ENCODE assay signal across 8 cellular contexts in the genomic region with DNA sequence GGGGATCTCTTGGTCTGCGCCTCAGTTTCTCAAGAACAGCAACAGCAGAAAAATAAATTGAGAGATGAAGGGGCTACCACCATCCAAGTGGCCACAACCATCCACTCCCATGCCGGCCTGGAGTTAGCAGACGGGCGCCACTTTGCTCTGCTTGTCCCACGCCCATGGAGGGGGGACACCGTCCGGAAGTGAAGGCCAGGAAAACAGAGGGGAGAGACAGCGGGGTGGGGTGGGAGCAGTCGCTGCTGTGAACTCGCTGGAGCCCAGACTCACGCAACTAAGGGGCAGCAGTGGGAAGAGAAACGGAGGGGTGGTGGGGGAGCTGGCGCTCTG.
DNase-seq lines count a peak whose midpoint lies in the region; ATAC-seq and TF ChIP-seq lines count a peak whose summit lies in the region.

No MANE protein-coding gene starts in this region.

- H3K4me3 ChIP-seq in uterus = peak overlapping the region; percentile 19 to 41

- H3K27me3 ChIP-seq in uterus = no peaks in the 10 kb centered on the region

- H3K27ac ChIP-seq in uterus = no peak overlapping the region

- TF ChIP-seq POLR2A in uterus (IDR thresholded peaks at IDR 0.05) = no peak

- peak overlapping the region; percentile 76 for H3K4me3 Mint-ChIP-seq in activated naive CD4-positive, alpha-beta T cell treated with anti-CD3 and anti-CD28 coated beads for 36 hours
- peak overlapping the region; percentile 81 for H3K4me3 Mint-ChIP-seq in dendritic cell treated with granulocyte-macrophage colony-stimulating factor and Interleukin-4, amounts not matched to agents 40 ng/mL and 50 ng/mL, for 4 days
- peak overlapping the region; percentile 89 to 97 (median 95) for H3K4me3 Mint-ChIP-seq in naive B cell
- H3K4me3 Mint-ChIP-seq in nephron progenitor cell = no peak overlapping the region

- peaks cover 8% of the 10 kb centered on the region for H3K4me1 Mint-ChIP-seq in activated naive CD4-positive, alpha-beta T cell treated with anti-CD3 and anti-CD28 coated beads for 36 hours (ENCODE audit: low read depth)
- H3K4me1 Mint-ChIP-seq in dendritic cell treated with granulocyte-macrophage colony-stimulating factor and Interleukin-4, amounts not matched to agents 40 ng/mL and 50 ng/mL, for 4 days (ENCODE audit: low read depth) = peaks cover 21% of the 10 kb centered on the region
- H3K4me1 Mint-ChIP-seq in naive B cell (peaks cover 24 to 35% (median 31%) of the 10 kb centered on the region in 3 donors), nephron progenitor cell (no peaks in the 10 kb centered on the region)

- no peak for ATAC-seq in naive B cell (ENCODE audit: low read depth in 2 of 2)
- ATAC-seq in GM21515 (IDR thresholded peaks at IDR 0.05; ENCODE audit: unreplicated experiment) = no peak

- no peaks in the 10 kb centered on the region for H3K4me1 ChIP-seq in uterus

- no peak overlapping the region for H3K27ac Mint-ChIP-seq in activated naive CD4-positive, alpha-beta T cell treated with anti-CD3 and anti-CD28 coated beads for 36 hours
- H3K27ac Mint-ChIP-seq in dendritic cell treated with granulocyte-macrophage colony-stimulating factor and Interleukin-4, amounts not matched to agents 40 ng/mL and 50 ng/mL, for 4 days = peak overlapping the region; percentile 81
- H3K27ac Mint-ChIP-seq in naive B cell (peak overlapping the region; percentile 29 to 96 (median 94)), nephron progenitor cell (no peak overlapping the region)

- intact Hi-C loops in activated naive CD4-positive, alpha-beta T cell treated with anti-CD3 and anti-CD28 coated beads for 36 hours (cut with micrococcal nuclease) = loop anchor here (1.0 to 2.0 kb wide), 3 partner anchors 32 to 136 kb away; partner anchors contain the start of gene KIF20B
- intact Hi-C loops in dendritic cell treated with granulocyte-macrophage colony-stimulating factor and Interleukin-4, amounts not matched to agents 40 ng/mL and 50 ng/mL, for 4 days (cut with micrococcal nuclease) = no loop called here
- intact Hi-C loops in uterus (cut with DNase I; ENCODE audit: low total_unique reads) = no loop called here

- no peak for TF ChIP-seq CTCF in uterus (IDR thresholded peaks at IDR 0.05)
- no peak for TF ChIP-seq CTCF in nephron progenitor cell (IDR thresholded peaks at IDR 0.05)

- CTCF ChIA-PET in activated naive CD4-positive, alpha-beta T cell treated with anti-CD3 and anti-CD28 coated beads for 36 hours (lab: Charles Lee) = interaction anchor here (0.9 kb wide), 1 partner anchor 31 kb away, joined by 3 read pairs; no protein-coding TSS in a partner anchor

- peaks cover 9% of the 10 kb centered on the region for H3K27me3 Mint-ChIP-seq in activated naive CD4-positive, alpha-beta T cell treated with anti-CD3 and anti-CD28 coated beads for 36 hours (ENCODE audit: low read depth)
- H3K27me3 Mint-ChIP-seq in dendritic cell treated with granulocyte-macrophage colony-stimulating factor and Interleukin-4, amounts not matched to agents 40 ng/mL and 50 ng/mL, for 4 days = peaks cover 25% of the 10 kb centered on the region
- H3K27me3 Mint-ChIP-seq in naive B cell (no peaks in the 10 kb centered on the region), nephron progenitor cell (ENCODE audit: low read depth, poor library complexity) (no peaks in the 10 kb centered on the region)

- no peak for DNase-seq in activated naive CD4-positive, alpha-beta T cell treated with anti-CD3 and anti-CD28 coated beads for 36 hours
- no peak for DNase-seq in activated naive CD4-positive, alpha-beta T cell treated with anti-CD3 and anti-CD28 coated beads, Interleukin-2, amount 50 U/mL, for 16 hours
- no peak for DNase-seq in naive B cell
- DNase-seq in uterus = no peak
- DNase-seq in nephron progenitor cell = no peak
- DNase-seq in GM03348 (ENCODE audit: low spot score) = no peak

- H3K36me3 Mint-ChIP-seq in activated naive CD4-positive, alpha-beta T cell treated with anti-CD3 and anti-CD28 coated beads for 36 hours (ENCODE audit: low read depth) = no peaks in the 10 kb centered on the region
- H3K36me3 Mint-ChIP-seq in dendritic cell treated with granulocyte-macrophage colony-stimulating factor and Interleukin-4, amounts not matched to agents 40 ng/mL and 50 ng/mL, for 4 days (ENCODE audit: low read depth) = peaks cover 8% of the 10 kb centered on the region
- no peaks in the 10 kb centered on the region for H3K36me3 Mint-ChIP-seq in naive B cell
- no peaks in the 10 kb centered on the region for H3K36me3 Mint-ChIP-seq in nephron progenitor cell (ENCODE audit: low read depth)

- peaks cover 4% of the 10 kb centered on the region for H3K9me3 Mint-ChIP-seq in activated naive CD4-positive, alpha-beta T cell treated with anti-CD3 and anti-CD28 coated beads for 36 hours
- no peaks in the 10 kb centered on the region for H3K9me3 Mint-ChIP-seq in dendritic cell treated with granulocyte-macrophage colony-stimulating factor and Interleukin-4, amounts not matched to agents 40 ng/mL and 50 ng/mL, for 4 days
- H3K9me3 Mint-ChIP-seq in naive B cell = peaks cover 0 to 8% (median 0%) of the 10 kb centered on the region in 7 donors
- peaks cover 6% of the 10 kb centered on the region for H3K9me3 Mint-ChIP-seq in nephron progenitor cell

- H3K9me3 ChIP-seq in uterus = no peaks in the 10 kb centered on the region

- H3K36me3 ChIP-seq in uterus = no peaks in the 10 kb centered on the region

Comparison
In these comparisons a context has a peak if more than half of its experiments do, and no peak if none do; other contexts are left out.
1. H3K27ac Mint-ChIP-seq: peak in dendritic cell treated with granulocyte-macrophage colony-stimulating factor and Interleukin-4, amounts not matched to agents 40 ng/mL and 50 ng/mL, for 4 days (single experiment) and naive B cell (6 of 6); none in activated naive CD4-positive, alpha-beta T cell treated with anti-CD3 and anti-CD28 coated beads for 36 hours (single experiment) and nephron progenitor cell (single experiment).